ENCODE assay signal across 1 cellular context in the genomic region with DNA sequence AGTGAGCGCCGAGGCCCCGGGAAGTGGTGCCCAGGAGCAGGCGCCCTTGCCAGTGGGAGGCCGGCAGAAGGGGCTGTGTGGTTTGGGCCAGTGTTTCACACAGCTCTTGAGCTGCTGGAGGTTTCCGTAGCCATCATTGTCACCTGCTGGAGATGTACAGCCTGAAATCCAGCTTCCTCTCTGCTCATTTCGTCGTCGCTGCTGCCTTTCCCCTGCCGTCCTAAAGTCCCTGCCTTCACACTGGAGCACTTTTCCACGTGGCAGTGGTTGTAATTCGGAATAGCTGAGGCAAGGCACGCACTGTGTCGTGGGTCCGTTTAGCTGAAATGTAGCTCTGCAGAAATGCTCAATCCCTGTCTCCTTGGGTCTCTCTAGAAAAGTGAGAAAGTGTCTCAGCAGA.
A peak's percentile ranks its signal among the peaks of the same experiment; 100 is the strongest.
TF ChIP-seq lines count a peak whose summit lies in the region.

No MANE protein-coding gene starts in this region.

TF ChIP-seq in HepG2, 621 proteins besides CTCF, POLR2A, EP300 and RAD21:
- TF ChIP-seq RBM22 (optimal IDR thresholded peaks at IDR 0.05; ENCODE audit: low read length) (peak; percentile 83), ZNF557 (CRISPR knock-in tag; IDR thresholded peaks at IDR 0.05) (no peak)
